Comparison of ENCODE assay signal across 1 cellular context in the genomic region with DNA sequence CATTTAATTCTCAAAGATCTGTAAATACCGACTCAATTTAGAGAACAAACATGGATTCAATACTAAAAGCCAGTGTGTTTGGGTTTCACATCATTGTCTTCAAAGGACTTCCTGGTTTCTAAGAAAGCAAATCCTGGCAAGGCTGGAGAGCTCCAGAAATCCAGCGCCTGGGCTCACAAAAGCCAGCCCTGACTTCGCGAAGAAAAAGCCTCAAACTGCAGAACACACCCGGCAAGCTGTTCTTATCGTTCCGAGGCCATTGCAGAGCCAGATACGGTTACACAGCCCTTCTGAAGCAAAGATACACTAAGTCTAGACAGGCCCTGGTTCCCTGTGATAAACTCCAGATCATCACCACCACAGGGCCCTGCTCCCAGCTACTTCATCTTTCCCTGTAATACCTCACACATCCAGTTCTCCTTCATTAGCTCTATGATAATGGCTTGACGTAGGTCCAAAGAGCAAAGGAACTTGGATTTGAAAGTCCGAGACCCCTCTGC.
TF ChIP-seq lines count a peak whose summit lies in the region.

No MANE protein-coding gene starts in this region.

TF ChIP-seq in SK-N-SH, 30 proteins besides CTCF, POLR2A, EP300 and RAD21 (continued from another document):
- TF ChIP-seq EZH2phosphoT487 (IDR thresholded peaks at IDR 0.05; ENCODE audit: borderline replicate concordance, low read depth) = no peak
- TF ChIP-seq, protein P1, sequence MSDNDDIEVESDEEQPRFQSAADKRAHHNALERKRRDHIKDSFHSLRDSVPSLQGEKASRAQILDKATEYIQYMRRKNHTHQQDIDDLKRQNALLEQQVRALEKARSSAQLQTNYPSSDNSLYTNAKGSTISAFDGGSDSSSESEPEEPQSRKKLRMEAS (IDR thresholded peaks at IDR 0.05; ENCODE audit: low read depth) = no peak
- TF ChIP-seq MXI1 (IDR thresholded peaks at IDR 0.05; ENCODE audit: low read depth, low read length) = 0 out of 2 replicates have a peak, but pooled peaks have one; percentile 18
- no peak for TF ChIP-seq SMC3 (IDR thresholded peaks at IDR 0.05; ENCODE audit: low read depth, low read length)
- TF ChIP-seq, protein P2, sequence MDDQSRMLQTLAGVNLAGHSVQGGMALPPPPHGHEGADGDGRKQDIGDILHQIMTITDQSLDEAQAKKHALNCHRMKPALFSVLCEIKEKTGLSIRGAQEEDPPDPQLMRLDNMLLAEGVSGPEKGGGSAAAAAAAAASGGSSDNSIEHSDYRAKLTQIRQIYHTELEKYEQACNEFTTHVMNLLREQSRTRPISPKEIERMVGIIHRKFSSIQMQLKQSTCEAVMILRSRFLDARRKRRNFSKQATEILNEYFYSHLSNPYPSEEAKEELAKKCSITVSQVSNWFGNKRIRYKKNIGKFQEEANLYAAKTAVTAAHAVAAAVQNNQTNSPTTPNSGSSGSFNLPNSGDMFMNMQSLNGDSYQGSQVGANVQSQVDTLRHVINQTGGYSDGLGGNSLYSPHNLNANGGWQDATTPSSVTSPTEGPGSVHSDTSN (IDR thresholded peaks at IDR 0.05) = no peak
- TF ChIP-seq, protein P3, sequence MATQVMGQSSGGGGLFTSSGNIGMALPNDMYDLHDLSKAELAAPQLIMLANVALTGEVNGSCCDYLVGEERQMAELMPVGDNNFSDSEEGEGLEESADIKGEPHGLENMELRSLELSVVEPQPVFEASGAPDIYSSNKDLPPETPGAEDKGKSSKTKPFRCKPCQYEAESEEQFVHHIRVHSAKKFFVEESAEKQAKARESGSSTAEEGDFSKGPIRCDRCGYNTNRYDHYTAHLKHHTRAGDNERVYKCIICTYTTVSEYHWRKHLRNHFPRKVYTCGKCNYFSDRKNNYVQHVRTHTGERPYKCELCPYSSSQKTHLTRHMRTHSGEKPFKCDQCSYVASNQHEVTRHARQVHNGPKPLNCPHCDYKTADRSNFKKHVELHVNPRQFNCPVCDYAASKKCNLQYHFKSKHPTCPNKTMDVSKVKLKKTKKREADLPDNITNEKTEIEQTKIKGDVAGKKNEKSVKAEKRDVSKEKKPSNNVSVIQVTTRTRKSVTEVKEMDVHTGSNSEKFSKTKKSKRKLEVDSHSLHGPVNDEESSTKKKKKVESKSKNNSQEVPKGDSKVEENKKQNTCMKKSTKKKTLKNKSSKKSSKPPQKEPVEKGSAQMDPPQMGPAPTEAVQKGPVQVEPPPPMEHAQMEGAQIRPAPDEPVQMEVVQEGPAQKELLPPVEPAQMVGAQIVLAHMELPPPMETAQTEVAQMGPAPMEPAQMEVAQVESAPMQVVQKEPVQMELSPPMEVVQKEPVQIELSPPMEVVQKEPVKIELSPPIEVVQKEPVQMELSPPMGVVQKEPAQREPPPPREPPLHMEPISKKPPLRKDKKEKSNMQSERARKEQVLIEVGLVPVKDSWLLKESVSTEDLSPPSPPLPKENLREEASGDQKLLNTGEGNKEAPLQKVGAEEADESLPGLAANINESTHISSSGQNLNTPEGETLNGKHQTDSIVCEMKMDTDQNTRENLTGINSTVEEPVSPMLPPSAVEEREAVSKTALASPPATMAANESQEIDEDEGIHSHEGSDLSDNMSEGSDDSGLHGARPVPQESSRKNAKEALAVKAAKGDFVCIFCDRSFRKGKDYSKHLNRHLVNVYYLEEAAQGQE (IDR thresholded peaks at IDR 0.05; ENCODE audit: low read depth, low read length) = no peak
- TF ChIP-seq TAF1 (IDR thresholded peaks at IDR 0.05; ENCODE audit: borderline replicate concordance, low read depth, low read length) = no peak
- no peak for TF ChIP-seq TCF12 (IDR thresholded peaks at IDR 0.05)
- TF ChIP-seq GATA2 (CRISPR knock-in tag; IDR thresholded peaks at IDR 0.05) = peak; percentile 62
- TF ChIP-seq POLR2AphosphoS5 (IDR thresholded peaks at IDR 0.05; ENCODE audit: low read depth, low read length) = no peak
- no peak for TF ChIP-seq FOXM1 (IDR thresholded peaks at IDR 0.05; ENCODE audit: low read depth)
- TF ChIP-seq RFX5 (IDR thresholded peaks at IDR 0.05; ENCODE audit: low read length) = no peak
- TF ChIP-seq GABPA (IDR thresholded peaks at IDR 0.05; ENCODE audit: low read depth) = no peak
- no peak for TF ChIP-seq JUND (IDR thresholded peaks at IDR 0.05)
- TF ChIP-seq RCOR1 (IDR thresholded peaks at IDR 0.05; ENCODE audit: low read length) = 0 out of 2 replicates have a peak, but pooled peaks have one; percentile 23
- TF ChIP-seq, protein P4, sequence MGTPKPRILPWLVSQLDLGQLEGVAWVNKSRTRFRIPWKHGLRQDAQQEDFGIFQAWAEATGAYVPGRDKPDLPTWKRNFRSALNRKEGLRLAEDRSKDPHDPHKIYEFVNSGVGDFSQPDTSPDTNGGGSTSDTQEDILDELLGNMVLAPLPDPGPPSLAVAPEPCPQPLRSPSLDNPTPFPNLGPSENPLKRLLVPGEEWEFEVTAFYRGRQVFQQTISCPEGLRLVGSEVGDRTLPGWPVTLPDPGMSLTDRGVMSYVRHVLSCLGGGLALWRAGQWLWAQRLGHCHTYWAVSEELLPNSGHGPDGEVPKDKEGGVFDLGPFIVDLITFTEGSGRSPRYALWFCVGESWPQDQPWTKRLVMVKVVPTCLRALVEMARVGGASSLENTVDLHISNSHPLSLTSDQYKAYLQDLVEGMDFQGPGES (IDR thresholded peaks at IDR 0.05; ENCODE audit: low read depth, low read length) = no peak
- no peak for TF ChIP-seq SIN3A (IDR thresholded peaks at IDR 0.05; ENCODE audit: borderline replicate concordance, low read depth, low read length)
- TF ChIP-seq YY1 (IDR thresholded peaks at IDR 0.05; ENCODE audit: low read depth) = no peak
- TF ChIP-seq FOXJ3 (CRISPR knock-in tag; IDR thresholded peaks at IDR 0.05) = no peak
- TF ChIP-seq, protein P5, sequence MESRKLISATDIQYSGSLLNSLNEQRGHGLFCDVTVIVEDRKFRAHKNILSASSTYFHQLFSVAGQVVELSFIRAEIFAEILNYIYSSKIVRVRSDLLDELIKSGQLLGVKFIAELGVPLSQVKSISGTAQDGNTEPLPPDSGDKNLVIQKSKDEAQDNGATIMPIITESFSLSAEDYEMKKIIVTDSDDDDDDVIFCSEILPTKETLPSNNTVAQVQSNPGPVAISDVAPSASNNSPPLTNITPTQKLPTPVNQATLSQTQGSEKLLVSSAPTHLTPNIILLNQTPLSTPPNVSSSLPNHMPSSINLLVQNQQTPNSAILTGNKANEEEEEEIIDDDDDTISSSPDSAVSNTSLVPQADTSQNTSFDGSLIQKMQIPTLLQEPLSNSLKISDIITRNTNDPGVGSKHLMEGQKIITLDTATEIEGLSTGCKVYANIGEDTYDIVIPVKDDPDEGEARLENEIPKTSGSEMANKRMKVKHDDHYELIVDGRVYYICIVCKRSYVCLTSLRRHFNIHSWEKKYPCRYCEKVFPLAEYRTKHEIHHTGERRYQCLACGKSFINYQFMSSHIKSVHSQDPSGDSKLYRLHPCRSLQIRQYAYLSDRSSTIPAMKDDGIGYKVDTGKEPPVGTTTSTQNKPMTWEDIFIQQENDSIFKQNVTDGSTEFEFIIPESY (IDR thresholded peaks at IDR 0.05; ENCODE audit: borderline replicate concordance, low read depth) = no peak
- TF ChIP-seq NRF1 (IDR thresholded peaks at IDR 0.05; ENCODE audit: low read depth, low read length) = no peak
- TF ChIP-seq, protein P6, sequence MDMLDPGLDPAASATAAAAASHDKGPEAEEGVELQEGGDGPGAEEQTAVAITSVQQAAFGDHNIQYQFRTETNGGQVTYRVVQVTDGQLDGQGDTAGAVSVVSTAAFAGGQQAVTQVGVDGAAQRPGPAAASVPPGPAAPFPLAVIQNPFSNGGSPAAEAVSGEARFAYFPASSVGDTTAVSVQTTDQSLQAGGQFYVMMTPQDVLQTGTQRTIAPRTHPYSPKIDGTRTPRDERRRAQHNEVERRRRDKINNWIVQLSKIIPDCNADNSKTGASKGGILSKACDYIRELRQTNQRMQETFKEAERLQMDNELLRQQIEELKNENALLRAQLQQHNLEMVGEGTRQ (IDR thresholded peaks at IDR 0.05; ENCODE audit: borderline replicate concordance, low read depth, low read length) = no peak
